1 cellular context compared by ENCODE assay signal in the genomic region with DNA sequence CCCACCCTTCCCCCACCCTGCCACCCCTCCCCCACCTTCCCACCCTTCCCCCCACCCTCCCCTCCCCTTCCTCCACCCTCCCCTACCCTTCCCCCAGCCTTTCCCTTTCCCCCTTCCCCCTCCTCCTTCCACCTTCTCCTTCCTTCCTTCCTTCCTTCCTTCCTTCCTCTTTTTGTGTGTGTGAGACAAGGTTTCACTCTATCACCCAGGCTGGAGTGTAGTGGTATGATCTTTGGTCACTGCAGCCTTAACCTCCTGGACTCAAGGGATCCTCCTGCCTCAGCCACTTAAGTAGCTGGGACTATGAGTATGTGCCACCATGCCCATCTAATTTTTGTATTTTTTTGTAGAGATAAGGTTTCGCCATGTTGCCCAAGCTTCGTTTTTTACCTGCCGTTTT.
TF ChIP-seq lines count a peak whose summit lies in the region.

No MANE protein-coding gene starts in this region.

TF ChIP-seq in K562, 482 proteins besides CTCF, POLR2A, EP300 and RAD21 (continued from another document):
- TF ChIP-seq, protein P1, sequence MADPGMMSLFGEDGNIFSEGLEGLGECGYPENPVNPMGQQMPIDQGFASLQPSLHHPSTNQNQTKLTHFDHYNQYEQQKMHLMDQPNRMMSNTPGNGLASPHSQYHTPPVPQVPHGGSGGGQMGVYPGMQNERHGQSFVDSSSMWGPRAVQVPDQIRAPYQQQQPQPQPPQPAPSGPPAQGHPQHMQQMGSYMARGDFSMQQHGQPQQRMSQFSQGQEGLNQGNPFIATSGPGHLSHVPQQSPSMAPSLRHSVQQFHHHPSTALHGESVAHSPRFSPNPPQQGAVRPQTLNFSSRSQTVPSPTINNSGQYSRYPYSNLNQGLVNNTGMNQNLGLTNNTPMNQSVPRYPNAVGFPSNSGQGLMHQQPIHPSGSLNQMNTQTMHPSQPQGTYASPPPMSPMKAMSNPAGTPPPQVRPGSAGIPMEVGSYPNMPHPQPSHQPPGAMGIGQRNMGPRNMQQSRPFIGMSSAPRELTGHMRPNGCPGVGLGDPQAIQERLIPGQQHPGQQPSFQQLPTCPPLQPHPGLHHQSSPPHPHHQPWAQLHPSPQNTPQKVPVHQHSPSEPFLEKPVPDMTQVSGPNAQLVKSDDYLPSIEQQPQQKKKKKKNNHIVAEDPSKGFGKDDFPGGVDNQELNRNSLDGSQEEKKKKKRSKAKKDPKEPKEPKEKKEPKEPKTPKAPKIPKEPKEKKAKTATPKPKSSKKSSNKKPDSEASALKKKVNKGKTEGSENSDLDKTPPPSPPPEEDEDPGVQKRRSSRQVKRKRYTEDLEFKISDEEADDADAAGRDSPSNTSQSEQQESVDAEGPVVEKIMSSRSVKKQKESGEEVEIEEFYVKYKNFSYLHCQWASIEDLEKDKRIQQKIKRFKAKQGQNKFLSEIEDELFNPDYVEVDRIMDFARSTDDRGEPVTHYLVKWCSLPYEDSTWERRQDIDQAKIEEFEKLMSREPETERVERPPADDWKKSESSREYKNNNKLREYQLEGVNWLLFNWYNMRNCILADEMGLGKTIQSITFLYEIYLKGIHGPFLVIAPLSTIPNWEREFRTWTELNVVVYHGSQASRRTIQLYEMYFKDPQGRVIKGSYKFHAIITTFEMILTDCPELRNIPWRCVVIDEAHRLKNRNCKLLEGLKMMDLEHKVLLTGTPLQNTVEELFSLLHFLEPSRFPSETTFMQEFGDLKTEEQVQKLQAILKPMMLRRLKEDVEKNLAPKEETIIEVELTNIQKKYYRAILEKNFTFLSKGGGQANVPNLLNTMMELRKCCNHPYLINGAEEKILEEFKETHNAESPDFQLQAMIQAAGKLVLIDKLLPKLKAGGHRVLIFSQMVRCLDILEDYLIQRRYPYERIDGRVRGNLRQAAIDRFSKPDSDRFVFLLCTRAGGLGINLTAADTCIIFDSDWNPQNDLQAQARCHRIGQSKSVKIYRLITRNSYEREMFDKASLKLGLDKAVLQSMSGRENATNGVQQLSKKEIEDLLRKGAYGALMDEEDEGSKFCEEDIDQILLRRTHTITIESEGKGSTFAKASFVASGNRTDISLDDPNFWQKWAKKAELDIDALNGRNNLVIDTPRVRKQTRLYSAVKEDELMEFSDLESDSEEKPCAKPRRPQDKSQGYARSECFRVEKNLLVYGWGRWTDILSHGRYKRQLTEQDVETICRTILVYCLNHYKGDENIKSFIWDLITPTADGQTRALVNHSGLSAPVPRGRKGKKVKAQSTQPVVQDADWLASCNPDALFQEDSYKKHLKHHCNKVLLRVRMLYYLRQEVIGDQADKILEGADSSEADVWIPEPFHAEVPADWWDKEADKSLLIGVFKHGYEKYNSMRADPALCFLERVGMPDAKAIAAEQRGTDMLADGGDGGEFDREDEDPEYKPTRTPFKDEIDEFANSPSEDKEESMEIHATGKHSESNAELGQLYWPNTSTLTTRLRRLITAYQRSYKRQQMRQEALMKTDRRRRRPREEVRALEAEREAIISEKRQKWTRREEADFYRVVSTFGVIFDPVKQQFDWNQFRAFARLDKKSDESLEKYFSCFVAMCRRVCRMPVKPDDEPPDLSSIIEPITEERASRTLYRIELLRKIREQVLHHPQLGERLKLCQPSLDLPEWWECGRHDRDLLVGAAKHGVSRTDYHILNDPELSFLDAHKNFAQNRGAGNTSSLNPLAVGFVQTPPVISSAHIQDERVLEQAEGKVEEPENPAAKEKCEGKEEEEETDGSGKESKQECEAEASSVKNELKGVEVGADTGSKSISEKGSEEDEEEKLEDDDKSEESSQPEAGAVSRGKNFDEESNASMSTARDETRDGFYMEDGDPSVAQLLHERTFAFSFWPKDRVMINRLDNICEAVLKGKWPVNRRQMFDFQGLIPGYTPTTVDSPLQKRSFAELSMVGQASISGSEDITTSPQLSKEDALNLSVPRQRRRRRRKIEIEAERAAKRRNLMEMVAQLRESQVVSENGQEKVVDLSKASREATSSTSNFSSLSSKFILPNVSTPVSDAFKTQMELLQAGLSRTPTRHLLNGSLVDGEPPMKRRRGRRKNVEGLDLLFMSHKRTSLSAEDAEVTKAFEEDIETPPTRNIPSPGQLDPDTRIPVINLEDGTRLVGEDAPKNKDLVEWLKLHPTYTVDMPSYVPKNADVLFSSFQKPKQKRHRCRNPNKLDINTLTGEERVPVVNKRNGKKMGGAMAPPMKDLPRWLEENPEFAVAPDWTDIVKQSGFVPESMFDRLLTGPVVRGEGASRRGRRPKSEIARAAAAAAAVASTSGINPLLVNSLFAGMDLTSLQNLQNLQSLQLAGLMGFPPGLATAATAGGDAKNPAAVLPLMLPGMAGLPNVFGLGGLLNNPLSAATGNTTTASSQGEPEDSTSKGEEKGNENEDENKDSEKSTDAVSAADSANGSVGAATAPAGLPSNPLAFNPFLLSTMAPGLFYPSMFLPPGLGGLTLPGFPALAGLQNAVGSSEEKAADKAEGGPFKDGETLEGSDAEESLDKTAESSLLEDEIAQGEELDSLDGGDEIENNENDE (IDR thresholded peaks at IDR 0.05; ENCODE audit: low read depth, low read length) = no peak
- TF ChIP-seq ZNF431 (CRISPR knock-in tag; IDR thresholded peaks at IDR 0.05) (no peak), KLF6 (CRISPR knock-in tag; IDR thresholded peaks at IDR 0.05; ENCODE audit: borderline replicate concordance) (no peak), ZEB2 (IDR thresholded peaks at IDR 0.05) (no peak), ZNF311 (CRISPR knock-in tag; IDR thresholded peaks at IDR 0.05) (no peak), PCBP1 (IDR thresholded peaks at IDR 0.05; ENCODE audit: low read depth, low read length, poor library complexity, severe bottlenecking) (no peak), ETV6 (IDR thresholded peaks at IDR 0.05; ENCODE audit: borderline replicate concordance in 1 of 2, low read depth in 2 of 2, low read length in 1 of 2) (peak; percentile 84 to 90), ETV6 (CRISPR knock-in tag; IDR thresholded peaks at IDR 0.05; ENCODE audit: borderline replicate concordance) (no peak), YY1 (IDR thresholded peaks at IDR 0.05; ENCODE audit: borderline replicate concordance in 1 of 3, control insufficient read depth in 1 of 3, extremely low read depth in 1 of 3, insufficient read depth in 3 of 3, insufficient read length in 1 of 3, insufficient replicate concordance in 2 of 3, low read depth in 1 of 3, low read length in 2 of 3) (no peak), CSDE1 (IDR thresholded peaks at IDR 0.05) (no peak), ZNF780A (CRISPR knock-in tag; IDR thresholded peaks at IDR 0.05) (no peak), ZNF699 (CRISPR knock-in tag; IDR thresholded peaks at IDR 0.05; ENCODE audit: insufficient replicate concordance) (no peak), NUFIP1 (IDR thresholded peaks at IDR 0.05; ENCODE audit: partially characterized antibody) (no peak), SPI1 (IDR thresholded peaks at IDR 0.05; ENCODE audit: borderline replicate concordance, low read depth, low read length) (peak; percentile 50; the same call in 1 of the 2 replicates), ETV5 (CRISPR knock-in tag; IDR thresholded peaks at IDR 0.05; ENCODE audit: low read depth) (no peak)
- TF ChIP-seq, protein P2, sequence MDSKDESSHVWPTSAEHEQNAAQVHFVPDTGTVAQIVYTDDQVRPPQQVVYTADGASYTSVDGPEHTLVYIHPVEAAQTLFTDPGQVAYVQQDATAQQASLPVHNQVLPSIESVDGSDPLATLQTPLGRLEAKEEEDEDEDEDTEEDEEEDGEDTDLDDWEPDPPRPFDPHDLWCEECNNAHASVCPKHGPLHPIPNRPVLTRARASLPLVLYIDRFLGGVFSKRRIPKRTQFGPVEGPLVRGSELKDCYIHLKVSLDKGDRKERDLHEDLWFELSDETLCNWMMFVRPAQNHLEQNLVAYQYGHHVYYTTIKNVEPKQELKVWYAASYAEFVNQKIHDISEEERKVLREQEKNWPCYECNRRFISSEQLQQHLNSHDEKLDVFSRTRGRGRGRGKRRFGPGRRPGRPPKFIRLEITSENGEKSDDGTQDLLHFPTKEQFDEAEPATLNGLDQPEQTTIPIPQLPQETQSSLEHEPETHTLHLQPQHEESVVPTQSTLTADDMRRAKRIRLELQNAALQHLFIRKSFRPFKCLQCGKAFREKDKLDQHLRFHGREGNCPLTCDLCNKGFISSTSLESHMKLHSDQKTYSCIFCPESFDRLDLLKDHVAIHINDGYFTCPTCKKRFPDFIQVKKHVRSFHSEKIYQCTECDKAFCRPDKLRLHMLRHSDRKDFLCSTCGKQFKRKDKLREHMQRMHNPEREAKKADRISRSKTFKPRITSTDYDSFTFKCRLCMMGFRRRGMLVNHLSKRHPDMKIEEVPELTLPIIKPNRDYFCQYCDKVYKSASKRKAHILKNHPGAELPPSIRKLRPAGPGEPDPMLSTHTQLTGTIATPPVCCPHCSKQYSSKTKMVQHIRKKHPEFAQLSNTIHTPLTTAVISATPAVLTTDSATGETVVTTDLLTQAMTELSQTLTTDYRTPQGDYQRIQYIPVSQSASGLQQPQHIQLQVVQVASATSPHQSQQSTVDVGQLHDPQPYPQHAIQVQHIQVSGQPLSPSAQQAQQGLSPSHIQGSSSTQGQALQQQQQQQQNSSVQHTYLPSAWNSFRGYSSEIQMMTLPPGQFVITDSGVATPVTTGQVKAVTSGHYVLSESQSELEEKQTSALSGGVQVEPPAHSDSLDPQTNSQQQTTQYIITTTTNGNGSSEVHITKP (IDR thresholded peaks at IDR 0.05; ENCODE audit: partially characterized antibody) = peak; percentile 58
- TF ChIP-seq, protein P3, sequence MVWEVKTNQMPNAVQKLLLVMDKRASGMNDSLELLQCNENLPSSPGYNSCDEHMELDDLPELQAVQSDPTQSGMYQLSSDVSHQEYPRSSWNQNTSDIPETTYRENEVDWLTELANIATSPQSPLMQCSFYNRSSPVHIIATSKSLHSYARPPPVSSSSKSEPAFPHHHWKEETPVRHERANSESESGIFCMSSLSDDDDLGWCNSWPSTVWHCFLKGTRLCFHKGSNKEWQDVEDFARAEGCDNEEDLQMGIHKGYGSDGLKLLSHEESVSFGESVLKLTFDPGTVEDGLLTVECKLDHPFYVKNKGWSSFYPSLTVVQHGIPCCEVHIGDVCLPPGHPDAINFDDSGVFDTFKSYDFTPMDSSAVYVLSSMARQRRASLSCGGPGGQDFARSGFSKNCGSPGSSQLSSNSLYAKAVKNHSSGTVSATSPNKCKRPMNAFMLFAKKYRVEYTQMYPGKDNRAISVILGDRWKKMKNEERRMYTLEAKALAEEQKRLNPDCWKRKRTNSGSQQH (CRISPR knock-in tag; IDR thresholded peaks at IDR 0.05) = no peak
- TF ChIP-seq, protein P4, sequence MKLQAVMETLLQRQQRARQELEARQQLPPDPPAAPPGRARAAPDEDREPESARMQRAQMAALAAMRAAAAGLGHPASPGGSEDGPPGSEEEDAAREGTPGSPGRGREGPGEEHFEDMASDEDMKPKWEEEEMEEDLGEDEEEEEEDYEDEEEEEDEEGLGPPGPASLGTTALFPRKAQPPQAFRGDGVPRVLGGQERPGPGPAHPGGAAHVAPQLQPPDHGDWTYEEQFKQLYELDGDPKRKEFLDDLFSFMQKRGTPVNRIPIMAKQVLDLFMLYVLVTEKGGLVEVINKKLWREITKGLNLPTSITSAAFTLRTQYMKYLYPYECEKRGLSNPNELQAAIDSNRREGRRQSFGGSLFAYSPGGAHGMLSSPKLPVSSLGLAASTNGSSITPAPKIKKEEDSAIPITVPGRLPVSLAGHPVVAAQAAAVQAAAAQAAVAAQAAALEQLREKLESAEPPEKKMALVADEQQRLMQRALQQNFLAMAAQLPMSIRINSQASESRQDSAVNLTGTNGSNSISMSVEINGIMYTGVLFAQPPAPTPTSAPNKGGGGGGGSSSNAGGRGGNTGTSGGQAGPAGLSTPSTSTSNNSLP (IDR thresholded peaks at IDR 0.05; ENCODE audit: borderline replicate concordance, low read depth, low read length) = no peak
- TF ChIP-seq, protein P5, sequence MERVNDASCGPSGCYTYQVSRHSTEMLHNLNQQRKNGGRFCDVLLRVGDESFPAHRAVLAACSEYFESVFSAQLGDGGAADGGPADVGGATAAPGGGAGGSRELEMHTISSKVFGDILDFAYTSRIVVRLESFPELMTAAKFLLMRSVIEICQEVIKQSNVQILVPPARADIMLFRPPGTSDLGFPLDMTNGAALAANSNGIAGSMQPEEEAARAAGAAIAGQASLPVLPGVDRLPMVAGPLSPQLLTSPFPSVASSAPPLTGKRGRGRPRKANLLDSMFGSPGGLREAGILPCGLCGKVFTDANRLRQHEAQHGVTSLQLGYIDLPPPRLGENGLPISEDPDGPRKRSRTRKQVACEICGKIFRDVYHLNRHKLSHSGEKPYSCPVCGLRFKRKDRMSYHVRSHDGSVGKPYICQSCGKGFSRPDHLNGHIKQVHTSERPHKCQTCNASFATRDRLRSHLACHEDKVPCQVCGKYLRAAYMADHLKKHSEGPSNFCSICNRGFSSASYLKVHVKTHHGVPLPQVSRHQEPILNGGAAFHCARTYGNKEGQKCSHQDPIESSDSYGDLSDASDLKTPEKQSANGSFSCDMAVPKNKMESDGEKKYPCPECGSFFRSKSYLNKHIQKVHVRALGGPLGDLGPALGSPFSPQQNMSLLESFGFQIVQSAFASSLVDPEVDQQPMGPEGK (CRISPR knock-in tag; IDR thresholded peaks at IDR 0.05; ENCODE audit: borderline replicate concordance) = no peak
- TF ChIP-seq, protein P6, sequence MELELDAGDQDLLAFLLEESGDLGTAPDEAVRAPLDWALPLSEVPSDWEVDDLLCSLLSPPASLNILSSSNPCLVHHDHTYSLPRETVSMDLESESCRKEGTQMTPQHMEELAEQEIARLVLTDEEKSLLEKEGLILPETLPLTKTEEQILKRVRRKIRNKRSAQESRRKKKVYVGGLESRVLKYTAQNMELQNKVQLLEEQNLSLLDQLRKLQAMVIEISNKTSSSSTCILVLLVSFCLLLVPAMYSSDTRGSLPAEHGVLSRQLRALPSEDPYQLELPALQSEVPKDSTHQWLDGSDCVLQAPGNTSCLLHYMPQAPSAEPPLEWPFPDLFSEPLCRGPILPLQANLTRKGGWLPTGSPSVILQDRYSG (tag; conservative IDR thresholded peaks at IDR 0.05; ENCODE audit: low read depth) = no peak
